ENCODE assay signal across 8 cellular contexts in genomic region chr15:94230886-94231727, GRCh38. TPM values are rescaled to one million over a fixed set of nuclear protein-coding genes. Genes with fewer than 3 reads are reported as not detected.
A peak's percentile ranks its signal among the peaks of the same experiment; 100 is the strongest.
DNase-seq lines count a peak whose midpoint lies in the region; ATAC-seq and TF ChIP-seq lines count a peak whose summit lies in the region.

Gene MCTP2 (plus strand): TSS chr15:94231561. CDS start chr15:94298266, 66,705 bp downstream.

- H3K27ac ChIP-seq in HL-60 (replicated peaks) (peak within 1 kb of the TSS; percentile 89), RWPE1 (peak within 1 kb of the TSS; percentile 89)

- ATAC-seq in GM19463 (IDR thresholded peaks at IDR 0.05; ENCODE audit: unreplicated experiment), result peak; percentile 65

- CTCF ChIA-PET in RWPE1 (lab: Yijun Ruan, JAX), result interaction anchor here (0.6 to 1.2 kb wide), 2 partner anchors 67 to 338 kb away, joined by 3 read pairs; no protein-coding TSS in a partner anchor

- no peaks in the 10 kb centered on the region for H3K27me3 ChIP-seq in HL-60 (ENCODE audit: insufficient read depth, poor library complexity, severe bottlenecking)

- TF ChIP-seq CTCF in HL-60 (IDR thresholded peaks at IDR 0.05; ENCODE audit: insufficient read depth, low read length), result no peak
- TF ChIP-seq CTCF in RWPE1 (conservative IDR thresholded peaks at IDR 0.05; ENCODE audit: low read depth), result peak; percentile 47

- DNase-seq in CD1c-positive myeloid dendritic cell (ENCODE audit: extremely low spot score) (peak; percentile 88), HL-60 (ENCODE audit: low read depth in 1 of 2, low spot score in 1 of 2) (peak; percentile 86 to 96), RWPE1 (ENCODE audit: low spot score) (peak; percentile 86), activated gamma-delta T cell treated with Interleukin-2 at 50 U/mL for 16 hours (peak; percentile 84), cardiac septum (ENCODE audit: low spot score) (peak; percentile 94), retina (peak; percentile 74), NCI-H2196 treated with DMSO at 0.1 percent for 48 hours (lab: John Stamatoyannopoulos, UW; ENCODE audit: unreplicated experiment) (no peak)

- POLR2A ChIA-PET in RWPE1 (lab: Yijun Ruan, JAX; ENCODE audit: low non-redundant PET), result no interaction called here

- peak within 1 kb of the TSS; percentile 82 for H3K4me3 ChIP-seq in HL-60 (replicated peaks; ENCODE audit: insufficient read depth, low read length)

- intact Hi-C loops in cardiac septum (cut with DNase I), result no loop called here

RNA-seq across cellular contexts. Expression of gene MCTP2, which starts in this region (rescaled TPM):
- 1.5 TPM for total RNA-seq in cardiac septum
